ENCODE assay signal across 9 cellular contexts in the genomic region with DNA sequence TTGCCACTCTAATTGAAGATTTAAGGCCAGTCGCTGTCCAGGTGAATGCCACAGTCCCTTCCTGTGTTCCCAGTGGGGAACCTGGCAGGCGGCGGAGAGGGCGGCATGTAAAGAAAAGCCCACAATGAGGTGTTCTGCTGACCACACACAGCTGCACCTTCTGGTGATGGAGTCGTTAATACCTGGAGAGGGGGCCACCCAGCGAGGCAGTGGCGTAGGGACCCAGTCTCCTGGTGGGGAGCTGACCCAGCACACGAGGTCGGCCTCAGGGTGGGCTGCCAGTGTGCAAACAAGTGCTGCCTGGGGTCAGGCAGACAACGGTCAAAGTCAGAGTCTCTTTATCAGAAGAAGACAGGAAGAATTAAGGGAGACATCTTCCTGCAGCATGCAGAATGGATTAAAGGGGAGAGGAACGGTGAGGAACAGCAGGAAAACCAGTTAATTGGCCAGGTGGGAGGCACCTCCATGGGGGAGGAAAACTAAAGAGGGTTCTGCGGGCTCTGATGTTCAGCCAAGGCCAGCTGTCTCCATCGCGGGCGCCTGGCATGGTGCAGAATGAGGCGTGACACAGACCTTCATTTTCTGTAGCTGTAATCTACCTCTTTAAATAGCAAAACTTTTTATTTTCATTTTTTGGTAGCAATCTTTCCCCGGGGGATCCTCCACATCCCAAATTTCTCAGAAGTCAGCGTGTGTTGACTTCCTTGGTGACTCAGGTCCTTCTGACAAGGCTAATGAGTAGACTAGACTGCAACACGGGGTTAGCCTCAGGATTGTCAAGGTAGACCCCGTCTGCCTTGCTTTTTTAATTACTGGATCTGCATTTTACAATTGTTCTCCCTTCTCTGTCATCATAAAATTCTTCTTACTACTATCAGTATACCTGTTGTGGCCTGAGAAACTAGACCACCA.
DNase-seq lines count a peak whose midpoint lies in the region; ATAC-seq and TF ChIP-seq lines count a peak whose summit lies in the region.
"Had no signal": no experiment of that assay in that cellular context is flagged by ENCODE, and none has a peak within 500 bp of the region (broad histone marks: within the 10 kb centered on the region; RNA-seq: fewer than 3 reads in every experiment).

No MANE protein-coding gene starts in this region.

- no peaks in the 10 kb centered on the region for H3K27me3 ChIP-seq in RWPE2 (ENCODE audit: insufficient read depth, poor library complexity, severe bottlenecking)
- no peaks in the 10 kb centered on the region for H3K27me3 ChIP-seq in fibroblast of lung (ENCODE audit: control insufficient read depth, insufficient read depth, low read length)

- H3K36me3 ChIP-seq in RWPE2 (ENCODE audit: low read depth) (no peaks in the 10 kb centered on the region), fibroblast of lung (ENCODE audit: control insufficient read depth, insufficient read depth, low read length) (no peaks in the 10 kb centered on the region)

- no peaks in the 10 kb centered on the region for H4K20me1 ChIP-seq in fibroblast of lung (ENCODE audit: control insufficient read depth, extremely low read depth, insufficient read depth, low read length)

- ATAC-seq in RWPE2 (ENCODE audit: low read depth), result peak; percentile 12; the same call in 1 of the 3 replicates

- no peaks in the 10 kb centered on the region for H3K27me3 Mint-ChIP-seq in activated CD4-positive, alpha-beta T cell treated with anti-CD3 and anti-CD28 coated beads, Interleukin-2, amount 10 ng/mL, durations not matched to agents 24 days and 14 days
- H3K27me3 Mint-ChIP-seq in type B pancreatic cell, result no peaks in the 10 kb centered on the region

- H3K4me3 ChIP-seq in RWPE2 (ENCODE audit: severe bottlenecking) (no peak overlapping the region), fibroblast of lung (replicated peaks in 1 of 4; ENCODE audit: control extremely low read depth in 1 of 4, insufficient read depth in 1 of 4, low read depth in 3 of 4, low read length in 4 of 4) (no peak overlapping the region)

- peak overlapping the region; percentile 23 for H3K27ac Mint-ChIP-seq in activated CD4-positive, alpha-beta T cell treated with anti-CD3 and anti-CD28 coated beads, Interleukin-2, amount 10 ng/mL, durations not matched to agents 24 days and 14 days
- H3K27ac Mint-ChIP-seq in type B pancreatic cell, result peak overlapping the region; percentile 32

- H3K9me3 Mint-ChIP-seq in activated CD4-positive, alpha-beta T cell treated with anti-CD3 and anti-CD28 coated beads, Interleukin-2, amount 10 ng/mL, durations not matched to agents 24 days and 14 days, result no peaks in the 10 kb centered on the region
- no peaks in the 10 kb centered on the region for H3K9me3 Mint-ChIP-seq in type B pancreatic cell

- peaks cover 14% of the 10 kb centered on the region for H3K4me1 ChIP-seq in RWPE2 (ENCODE audit: insufficient read depth, poor library complexity, severe bottlenecking)
- peaks cover 6% of the 10 kb centered on the region for H3K4me1 ChIP-seq in fibroblast of lung (ENCODE audit: control insufficient read depth, extremely low read depth, insufficient read depth, low read length)

- DNase-seq in activated CD4-positive, alpha-beta T cell treated with anti-CD3 and anti-CD28 coated beads, Interleukin-2, amount 10 ng/mL, durations not matched to agents 24 days and 14 days, result no peak
- no peak for DNase-seq in activated CD4-positive, alpha-beta T cell treated with anti-CD3 and anti-CD28 coated beads for 1 hour
- DNase-seq in RWPE2 (ENCODE audit: low spot score), result no peak
- peak in 1 of 2 donors; percentile 72 for DNase-seq in fibroblast of lung (ENCODE audit: low read depth in 2 of 2)
- DNase-seq in type B pancreatic cell (ENCODE audit: extremely low spot score, unreplicated experiment), result no peak
- DNase-seq in mucosa of gallbladder (ENCODE audit: low spot score), result no peak
- no peak for DNase-seq in occipital lobe (lab: John Stamatoyannopoulos, UW)
- no peak for DNase-seq in activated naive CD4-positive, alpha-beta T cell treated with Interleukin-2 at 50 U/mL for 16 hours
- DNase-seq: NCI-H187 treated with DMSO at 0.1 percent for 48 hours had no signal

- H3K36me3 Mint-ChIP-seq in activated CD4-positive, alpha-beta T cell treated with anti-CD3 and anti-CD28 coated beads, Interleukin-2, amount 10 ng/mL, durations not matched to agents 24 days and 14 days (ENCODE audit: low read depth), result no peaks in the 10 kb centered on the region
- no peaks in the 10 kb centered on the region for H3K36me3 Mint-ChIP-seq in type B pancreatic cell

- H3K4me3 Mint-ChIP-seq in activated CD4-positive, alpha-beta T cell treated with anti-CD3 and anti-CD28 coated beads, Interleukin-2, amount 10 ng/mL, durations not matched to agents 24 days and 14 days, result no peak overlapping the region
- no peak overlapping the region for H3K4me3 Mint-ChIP-seq in type B pancreatic cell

- peaks cover 30% of the 10 kb centered on the region for H3K4me1 Mint-ChIP-seq in activated CD4-positive, alpha-beta T cell treated with anti-CD3 and anti-CD28 coated beads, Interleukin-2, amount 10 ng/mL, durations not matched to agents 24 days and 14 days
- H3K4me1 Mint-ChIP-seq in type B pancreatic cell (ENCODE audit: unreplicated experiment), result peaks cover 21% of the 10 kb centered on the region

- intact Hi-C loops in activated CD4-positive, alpha-beta T cell treated with anti-CD3 and anti-CD28 coated beads, Interleukin-2, amount 10 ng/mL, durations not matched to agents 24 days and 14 days (cut with micrococcal nuclease), result no loop called here

- H3K27ac ChIP-seq in RWPE2 (ENCODE audit: poor library complexity, severe bottlenecking) (peak overlapping the region; percentile 84), fibroblast of lung (ENCODE audit: insufficient read depth, low read length) (no peak overlapping the region)

- no peak overlapping the region for H2AFZ ChIP-seq in fibroblast of lung (ENCODE audit: low read length)

- no peak for TF ChIP-seq CTCF in RWPE2 (IDR thresholded peaks at IDR 0.05; ENCODE audit: poor library complexity, severe bottlenecking)
- TF ChIP-seq CTCF in fibroblast of lung (conservative IDR thresholded peaks at IDR 0.05 in 1 of 2, IDR thresholded peaks at IDR 0.05 in 1 of 2; ENCODE audit: low read depth in 1 of 2, low read length in 2 of 2), result no peak
- no peak for TF ChIP-seq CTCF in type B pancreatic cell (conservative IDR thresholded peaks at IDR 0.05)

- H3K79me2 ChIP-seq in fibroblast of lung (ENCODE audit: control insufficient read depth, insufficient read depth, low read length), result no peaks in the 10 kb centered on the region

- peak overlapping the region; percentile 75 for H3K4me2 ChIP-seq in fibroblast of lung (ENCODE audit: extremely low read depth, insufficient read depth, low read length)

- H3K9me3 ChIP-seq in RWPE2 (ENCODE audit: severe bottlenecking) (no peaks in the 10 kb centered on the region), fibroblast of lung (ENCODE audit: control insufficient read depth, insufficient read depth, low read depth, low read length) (no peaks in the 10 kb centered on the region)

- no peak overlapping the region for H3K9ac ChIP-seq in fibroblast of lung (ENCODE audit: insufficient read depth, low read length)
